1 cellular context compared by ENCODE assay signal in the genomic region with DNA sequence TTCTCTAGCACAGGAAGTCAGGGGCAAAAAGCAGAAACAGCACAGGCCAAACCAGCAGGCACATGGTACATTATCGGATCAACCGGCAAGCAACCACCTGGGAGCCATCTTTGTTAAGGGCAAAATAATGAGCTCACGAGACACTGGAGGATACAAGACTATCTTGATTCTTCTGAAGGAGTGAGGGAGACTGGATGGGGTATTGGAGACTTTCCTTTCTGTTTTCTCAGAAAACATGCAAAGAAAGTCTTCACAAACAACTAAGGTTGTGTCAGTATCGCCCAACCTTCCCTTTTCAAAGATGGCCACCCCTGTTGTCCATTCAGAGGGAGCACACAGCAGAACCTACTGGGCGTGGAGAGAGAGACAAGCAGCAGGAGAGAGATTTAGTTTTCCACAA.
TF ChIP-seq lines count a peak whose summit lies in the region.

No MANE protein-coding gene starts in this region.

TF ChIP-seq in K562, 482 proteins besides CTCF, POLR2A, EP300 and RAD21 (continued from another document):
- TF ChIP-seq ZNF318 (IDR thresholded peaks at IDR 0.05; ENCODE audit: borderline replicate concordance in 1 of 2, low read depth in 1 of 2): no peak
- TF ChIP-seq STAT5B (CRISPR knock-in tag; IDR thresholded peaks at IDR 0.05): no peak
- TF ChIP-seq HDAC8 (tag; IDR thresholded peaks at IDR 0.05): 0 out of 2 replicates have a peak, but pooled peaks have one; percentile 21
- TF ChIP-seq, protein P1, sequence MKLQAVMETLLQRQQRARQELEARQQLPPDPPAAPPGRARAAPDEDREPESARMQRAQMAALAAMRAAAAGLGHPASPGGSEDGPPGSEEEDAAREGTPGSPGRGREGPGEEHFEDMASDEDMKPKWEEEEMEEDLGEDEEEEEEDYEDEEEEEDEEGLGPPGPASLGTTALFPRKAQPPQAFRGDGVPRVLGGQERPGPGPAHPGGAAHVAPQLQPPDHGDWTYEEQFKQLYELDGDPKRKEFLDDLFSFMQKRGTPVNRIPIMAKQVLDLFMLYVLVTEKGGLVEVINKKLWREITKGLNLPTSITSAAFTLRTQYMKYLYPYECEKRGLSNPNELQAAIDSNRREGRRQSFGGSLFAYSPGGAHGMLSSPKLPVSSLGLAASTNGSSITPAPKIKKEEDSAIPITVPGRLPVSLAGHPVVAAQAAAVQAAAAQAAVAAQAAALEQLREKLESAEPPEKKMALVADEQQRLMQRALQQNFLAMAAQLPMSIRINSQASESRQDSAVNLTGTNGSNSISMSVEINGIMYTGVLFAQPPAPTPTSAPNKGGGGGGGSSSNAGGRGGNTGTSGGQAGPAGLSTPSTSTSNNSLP (IDR thresholded peaks at IDR 0.05; ENCODE audit: borderline replicate concordance, low read depth, low read length): no peak
- peak; percentile 76; the same call in 1 of the 2 replicates for TF ChIP-seq MEF2D (tag; conservative IDR thresholded peaks at IDR 0.05; ENCODE audit: low read depth)
- TF ChIP-seq FOXJ3 (CRISPR knock-in tag; IDR thresholded peaks at IDR 0.05): no peak
- TF ChIP-seq, protein P2, sequence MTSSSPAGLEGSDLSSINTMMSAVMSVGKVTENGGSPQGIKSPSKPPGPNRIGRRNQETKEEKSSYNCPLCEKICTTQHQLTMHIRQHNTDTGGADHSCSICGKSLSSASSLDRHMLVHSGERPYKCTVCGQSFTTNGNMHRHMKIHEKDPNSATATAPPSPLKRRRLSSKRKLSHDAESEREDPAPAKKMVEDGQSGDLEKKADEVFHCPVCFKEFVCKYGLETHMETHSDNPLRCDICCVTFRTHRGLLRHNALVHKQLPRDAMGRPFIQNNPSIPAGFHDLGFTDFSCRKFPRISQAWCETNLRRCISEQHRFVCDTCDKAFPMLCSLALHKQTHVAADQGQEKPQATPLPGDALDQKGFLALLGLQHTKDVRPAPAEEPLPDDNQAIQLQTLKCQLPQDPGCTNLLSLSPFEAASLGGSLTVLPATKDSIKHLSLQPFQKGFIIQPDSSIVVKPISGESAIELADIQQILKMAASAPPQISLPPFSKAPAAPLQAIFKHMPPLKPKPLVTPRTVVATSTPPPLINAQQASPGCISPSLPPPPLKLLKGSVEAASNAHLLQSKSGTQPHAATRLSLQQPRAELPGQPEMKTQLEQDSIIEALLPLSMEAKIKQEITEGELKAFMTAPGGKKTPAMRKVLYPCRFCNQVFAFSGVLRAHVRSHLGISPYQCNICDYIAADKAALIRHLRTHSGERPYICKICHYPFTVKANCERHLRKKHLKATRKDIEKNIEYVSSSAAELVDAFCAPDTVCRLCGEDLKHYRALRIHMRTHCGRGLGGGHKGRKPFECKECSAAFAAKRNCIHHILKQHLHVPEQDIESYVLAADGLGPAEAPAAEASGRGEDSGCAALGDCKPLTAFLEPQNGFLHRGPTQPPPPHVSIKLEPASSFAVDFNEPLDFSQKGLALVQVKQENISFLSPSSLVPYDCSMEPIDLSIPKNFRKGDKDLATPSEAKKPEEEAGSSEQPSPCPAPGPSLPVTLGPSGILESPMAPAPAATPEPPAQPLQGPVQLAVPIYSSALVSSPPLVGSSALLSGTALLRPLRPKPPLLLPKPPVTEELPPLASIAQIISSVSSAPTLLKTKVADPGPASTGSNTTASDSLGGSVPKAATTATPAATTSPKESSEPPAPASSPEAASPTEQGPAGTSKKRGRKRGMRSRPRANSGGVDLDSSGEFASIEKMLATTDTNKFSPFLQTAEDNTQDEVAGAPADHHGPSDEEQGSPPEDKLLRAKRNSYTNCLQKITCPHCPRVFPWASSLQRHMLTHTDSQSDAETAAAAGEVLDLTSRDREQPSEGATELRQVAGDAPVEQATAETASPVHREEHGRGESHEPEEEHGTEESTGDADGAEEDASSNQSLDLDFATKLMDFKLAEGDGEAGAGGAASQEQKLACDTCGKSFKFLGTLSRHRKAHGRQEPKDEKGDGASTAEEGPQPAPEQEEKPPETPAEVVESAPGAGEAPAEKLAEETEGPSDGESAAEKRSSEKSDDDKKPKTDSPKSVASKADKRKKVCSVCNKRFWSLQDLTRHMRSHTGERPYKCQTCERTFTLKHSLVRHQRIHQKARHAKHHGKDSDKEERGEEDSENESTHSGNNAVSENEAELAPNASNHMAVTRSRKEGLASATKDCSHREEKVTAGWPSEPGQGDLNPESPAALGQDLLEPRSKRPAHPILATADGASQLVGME (CRISPR knock-in tag; IDR thresholded peaks at IDR 0.05): no peak
- TF ChIP-seq HNRNPH1 (optimal IDR thresholded peaks at IDR 0.05; ENCODE audit: low read depth, low read length): no peak
- no peak for TF ChIP-seq SREBF1 (IDR thresholded peaks at IDR 0.05; ENCODE audit: borderline replicate concordance, low read depth, low read length)
- peak; percentile 43; the same call in 1 of the 2 replicates for TF ChIP-seq L3MBTL2 (IDR thresholded peaks at IDR 0.05)
- TF ChIP-seq FOXO4 (CRISPR knock-in tag; IDR thresholded peaks at IDR 0.05): no peak
